8 cellular contexts compared by ENCODE assay signal in genomic region chr19:18522124-18522861, GRCh38. TPM values are rescaled to one million over a fixed set of nuclear protein-coding genes. Genes with fewer than 3 reads are reported as not detected.
DNase-seq lines count a peak whose midpoint lies in the region; ATAC-seq, FAIRE-seq and TF ChIP-seq lines count a peak whose summit lies in the region.

No MANE protein-coding gene starts in this region.

- WGBS in small intestine, 3 donors: 1 to 2% (median 1%) methylated on average over 49 to 51 of the region's 51 CpGs

- no peaks in the 10 kb centered on the region for H3K4me1 ChIP-seq in small intestine (ENCODE audit: control insufficient read depth in 2 of 2, insufficient read depth in 1 of 2, low read depth in 1 of 2, low read length in 1 of 2)

- ATAC-seq in GM18873 (IDR thresholded peaks at IDR 0.05; ENCODE audit: low FRiP score, unreplicated experiment) (peak; percentile 88), HG03135 (IDR thresholded peaks at IDR 0.05; ENCODE audit: unreplicated experiment) (peak; percentile 82)

- DNase-seq in ACHN (peak; percentile 99), NCI-H2196 (lab: John Stamatoyannopoulos, UW; ENCODE audit: unreplicated experiment) (peak; percentile 100), bronchial epithelial cell (ENCODE audit: low read depth) (peak; percentile 98), iPS-NIHi11 (ENCODE audit: low spot score) (peak; percentile 96), small intestine (peak; percentile 100)

- no peaks in the 10 kb centered on the region for H3K27me3 ChIP-seq in bronchial epithelial cell (ENCODE audit: control insufficient read depth, insufficient read depth, low read length)
- H3K27me3 ChIP-seq in small intestine (ENCODE audit: control insufficient read depth in 2 of 2, insufficient read depth in 2 of 2, low read length in 2 of 2): no peaks in the 10 kb centered on the region

- no peaks in the 10 kb centered on the region for H3K9me3 ChIP-seq in small intestine (ENCODE audit: control insufficient read depth, low read depth)

- H3K27ac ChIP-seq in VCaP (peak overlapping the region; percentile 93), small intestine (ENCODE audit: low read depth in 1 of 2, low read length in 1 of 2) (peak overlapping the region in 1 of 2 donors; percentile 99)

- peak; percentile 32 for FAIRE-seq in bronchial epithelial cell (lab: Jason Lieb, UNC)
- no peak for FAIRE-seq in small intestine (lab: Jason Lieb, UNC)

- no peaks in the 10 kb centered on the region for H3K36me3 ChIP-seq in bronchial epithelial cell (ENCODE audit: control insufficient read depth, insufficient read depth, low read length)
- no peaks in the 10 kb centered on the region for H3K36me3 ChIP-seq in small intestine (ENCODE audit: control insufficient read depth in 2 of 2, insufficient read depth in 2 of 2, low read length in 2 of 2)

- TF ChIP-seq CTCF in VCaP (conservative IDR thresholded peaks at IDR 0.05) (no peak; the same call in 1 of the 2 replicates), bronchial epithelial cell (IDR thresholded peaks at IDR 0.05; ENCODE audit: insufficient read depth, low read length, severe bottlenecking) (no peak)

- in situ Hi-C loops in ACHN (cut with HindIII; ENCODE audit: low pct_ligation_motif_present, low pct_unique_long_range_greater_than_20kb, low sequenced_read_pairs): no loop called here

- peak overlapping the region; percentile 99 for H3K4me3 ChIP-seq in bronchial epithelial cell (ENCODE audit: low read depth, low read length)
- H3K4me3 ChIP-seq in small intestine (ENCODE audit: low read depth in 1 of 2, low read length in 2 of 2): peak overlapping the region; percentile 92

RNA-seq across cellular contexts. Expression of gene ELL, which starts 0.4 kb away (rescaled TPM):
- 9.7 and 13.8 TPM in 2 replicates for total RNA-seq in bronchial epithelial cell
- 10 to 100 TPM in 1 of 3 donors, 1 to 10 TPM in 2; 8.6 to 11.4 (median 9.5) TPM for polyA plus RNA-seq in small intestine

RNA-seq across cellular contexts. Expression of gene FKBP8, which starts 21.1 kb away (rescaled TPM):
- 142 and 218 TPM in 2 replicates for total RNA-seq in bronchial epithelial cell
- polyA plus RNA-seq in small intestine: 100 to 1,000 TPM; 175 to 189 (median 185) TPM

RNA-seq across cellular contexts. Expression of gene KXD1, which starts 35.4 kb away (rescaled TPM):
- total RNA-seq in bronchial epithelial cell: 47.7 and 50.2 TPM in 2 replicates
- polyA plus RNA-seq in small intestine: 10 to 100 TPM; 72.3 to 81.3 (median 78.1) TPM

RNA-seq across cellular contexts. Expression of gene UBA52, which starts 49.4 kb away (rescaled TPM):
- total RNA-seq in bronchial epithelial cell: 586 and 964 TPM in 2 replicates
- 1,000 to 10,000 TPM in 2 of 3 donors, 100 to 1,000 TPM in 1; 741 to 1,139 (median 1,049) TPM for polyA plus RNA-seq in small intestine
